ENCODE assay signal across 8 cellular contexts in the genomic region with DNA sequence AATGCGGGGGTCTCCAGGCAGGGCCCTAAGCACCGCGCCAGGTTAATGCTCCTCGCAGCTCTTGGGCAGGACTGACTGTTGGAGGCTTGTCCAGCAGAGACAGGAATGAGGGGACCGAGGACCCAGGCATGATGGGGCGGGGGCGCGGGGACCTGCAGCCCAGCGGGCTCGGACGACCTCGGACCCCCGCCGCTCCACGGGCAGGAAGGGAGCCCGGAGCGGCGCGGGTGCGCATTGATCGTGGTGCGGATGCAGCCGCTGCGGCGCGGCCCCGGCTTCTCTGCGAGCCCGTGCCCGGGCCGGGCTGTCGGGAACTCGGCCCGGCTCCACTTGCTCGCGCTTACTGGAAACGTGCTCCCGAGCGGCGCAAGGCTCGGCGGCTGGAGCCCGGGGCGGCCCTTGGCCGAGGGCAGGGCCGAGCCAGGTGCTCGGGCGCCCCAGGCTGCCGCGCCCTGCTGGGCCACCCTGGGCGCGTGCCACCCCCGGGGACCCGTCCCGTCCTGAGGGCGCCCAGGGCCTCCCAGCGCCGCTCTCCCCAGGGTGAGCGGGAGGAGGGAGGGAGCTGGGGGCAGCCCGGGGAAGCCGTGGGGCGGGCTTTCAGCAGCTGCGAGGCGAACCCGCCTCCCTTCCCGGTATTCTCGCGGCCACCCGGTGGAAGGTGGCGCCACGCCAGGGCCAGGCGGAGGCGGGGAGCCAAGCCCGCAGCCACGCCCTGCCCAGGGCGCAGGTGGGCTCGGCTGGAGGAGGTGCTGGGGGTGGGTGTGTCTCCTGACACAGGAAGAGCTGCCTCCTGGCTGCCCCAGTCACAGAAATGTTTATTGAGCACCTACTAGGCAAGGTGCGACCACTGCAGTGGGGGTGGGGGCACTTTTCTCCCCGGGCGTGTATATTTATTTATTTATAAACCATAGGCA. TPM values are rescaled to one million over a fixed set of nuclear protein-coding genes. Genes with fewer than 3 reads are reported as not detected.
DNase-seq lines count a peak whose midpoint lies in the region; ATAC-seq and TF ChIP-seq lines count a peak whose summit lies in the region.

No MANE protein-coding gene starts in this region.

- H3K79me2 ChIP-seq in PC-9 (ENCODE audit: low read depth) = 0 out of 2 replicates have a peak, but pooled peaks cover 3% of the 10 kb centered on the region

- H3K9me3 ChIP-seq in IMR-90 (ENCODE audit: control insufficient read depth, insufficient read depth, low read length) (no peaks in the 10 kb centered on the region), PC-9 (ENCODE audit: insufficient read depth, low read depth) (no peaks in the 10 kb centered on the region), tibial artery (no peaks in the 10 kb centered on the region)

- peak overlapping the region; percentile 41 for H2BK20ac ChIP-seq in IMR-90 (ENCODE audit: low read depth, low read length)

- peaks cover 30% of the 10 kb centered on the region for H3K4me1 ChIP-seq in IMR-90 (ENCODE audit: control insufficient read depth, insufficient read depth, low read length)
- H3K4me1 ChIP-seq in PC-9 (replicated peaks; ENCODE audit: insufficient read depth) = peaks cover 41% of the 10 kb centered on the region
- peaks cover 0 to 40% (median 35%) of the 10 kb centered on the region in 4 donors for H3K4me1 ChIP-seq in tibial artery

- H3K4me2 ChIP-seq in IMR-90 (ENCODE audit: low read depth, low read length) = peak overlapping the region; percentile 76
- H3K4me2 ChIP-seq in PC-9 = peak overlapping the region; percentile 88

- TF ChIP-seq RAD21 in IMR-90 (IDR thresholded peaks at IDR 0.05; ENCODE audit: low read length) = no peak

- TF ChIP-seq POLR2A in IMR-90 (IDR thresholded peaks at IDR 0.05; ENCODE audit: low read depth, low read length) = 0 out of 2 replicates have a peak, but pooled peaks have one; percentile 28

- peak overlapping the region; percentile 61 to 63; a peak in 2 of 4 replicates for H4K8ac ChIP-seq in IMR-90 (ENCODE audit: low read depth in 2 of 2, low read length in 2 of 2)

- H3K4ac ChIP-seq in IMR-90 (ENCODE audit: low read depth, low read length) = peak overlapping the region; percentile 71

- 0 out of 2 replicates have a peak overlapping the region, but pooled peaks have one; percentile 47 for H3K14ac ChIP-seq in IMR-90 (replicated peaks; ENCODE audit: low read depth, low read length)

- ATAC-seq in IMR-90 (ENCODE audit: low read depth) (peak; percentile 71), HG02870 (IDR thresholded peaks at IDR 0.05; ENCODE audit: unreplicated experiment) (no peak)

- peak overlapping the region; percentile 47; the same call in 1 of the 2 replicates for H3K23ac ChIP-seq in IMR-90 (ENCODE audit: low read depth, low read length)

- H3K27ac Mint-ChIP-seq in osteocyte (ENCODE audit: unreplicated experiment) = peak overlapping the region; percentile 98

- peak overlapping the region; percentile 67 for H2BK5ac ChIP-seq in IMR-90 (ENCODE audit: low read depth, low read length, poor library complexity, severe bottlenecking)

- H2BK120ac ChIP-seq in IMR-90 (ENCODE audit: low read depth, low read length) = peak overlapping the region; percentile 47

- peaks cover 56% of the 10 kb centered on the region for H3K4me1 Mint-ChIP-seq in osteocyte (ENCODE audit: unreplicated experiment)

- H3F3A ChIP-seq in PC-9 (ENCODE audit: insufficient read depth, low read depth) = peaks cover 26% of the 10 kb centered on the region; the same call in 1 of the 2 replicates

- H3K79me1 ChIP-seq in IMR-90 (ENCODE audit: low read depth in 1 of 2, low read length in 2 of 2) = peaks cover 0 to 14% of the 10 kb centered on the region in 2 experiments; a peak in 2 of 4 replicates

- peak overlapping the region; percentile 80; the same call in 1 of the 3 replicates for H2BK15ac ChIP-seq in IMR-90 (ENCODE audit: low read depth, low read length)

- no peaks in the 10 kb centered on the region for H3K9me2 ChIP-seq in PC-9 (ENCODE audit: insufficient read depth)

- H3K9me1 ChIP-seq in IMR-90 (ENCODE audit: insufficient read depth, low read length) = peaks cover 15% of the 10 kb centered on the region

- H2AFZ ChIP-seq in IMR-90 (replicated peaks; ENCODE audit: low read length, poor library complexity) = peak overlapping the region; percentile 90
- H2AFZ ChIP-seq in PC-9 = peak overlapping the region; percentile 66; the same call in 1 of the 2 replicates

- no TSS peak for BruUV-seq in IMR-90 (replicated peaks; lab: Mats Ljungman, UMichigan)
- no TSS peak for BruUV-seq in PC-9 (replicated peaks; lab: Mats Ljungman, UMichigan)

- peak overlapping the region; percentile 58 for H2AK9ac ChIP-seq in IMR-90 (replicated peaks; ENCODE audit: low read depth, low read length, poor library complexity)

- no peak overlapping the region for H3K56ac ChIP-seq in IMR-90 (ENCODE audit: extremely low read depth, insufficient read depth, low read length)

- intact Hi-C loops in IMR-90 (cut with micrococcal nuclease) = loop anchor here (2.0 kb wide), 1 partner anchor 47 kb away; a partner anchor contains a TSS
- intact Hi-C loops in PC-9 (cut with micrococcal nuclease; ENCODE audit: unreplicated experiment) = loop anchor here (2.0 to 10.0 kb wide), 2 partner anchors 63 to 1579 kb away; a partner anchor contains a TSS
- intact Hi-C loops in tibial artery (cut with DNase I; ENCODE audit: low total_unique reads) = no loop called here

- H3K36me3 ChIP-seq in IMR-90 (ENCODE audit: control insufficient read depth, insufficient read depth, low read length) = no peaks in the 10 kb centered on the region
- H3K36me3 ChIP-seq in PC-9 (ENCODE audit: low read depth) = no peaks in the 10 kb centered on the region
- H3K36me3 ChIP-seq in tibial artery = no peaks in the 10 kb centered on the region

- peak overlapping the region; percentile 76; the same call in 1 of the 2 replicates for H2AK5ac ChIP-seq in IMR-90 (ENCODE audit: low read depth, low read length)

- 4% methylated on average over 25 of the region's 80 CpGs; no CpG with 5 or more reads in 1 of the 2 experiments for WGBS in IMR-90 (ENCODE audit: extremely low coverage in 2 of 2, insufficient read length in 1 of 2), 2 experiments

- H4K20me1 ChIP-seq in IMR-90 (ENCODE audit: insufficient read depth, low read length) (no peaks in the 10 kb centered on the region; the same call in 1 of the 2 replicates), PC-9 (ENCODE audit: insufficient read depth) (no peaks in the 10 kb centered on the region)

- peak overlapping the region; percentile 68 for H4K91ac ChIP-seq in IMR-90 (ENCODE audit: insufficient read depth, low read depth, low read length)

- no peak overlapping the region for H3K9ac ChIP-seq in IMR-90 (ENCODE audit: low read depth, low read length)

- CTCF ChIA-PET in IMR-90 (lab: Yijun Ruan, JAX) (no interaction called here), PC-9 (lab: Charles Lee) (interaction anchor here (0.6 to 1.1 kb wide), 3 partner anchors 22 to 42 kb away, joined by 3 to 11 read pairs (median 3); no protein-coding TSS in a partner anchor)

- TF ChIP-seq CTCF in IMR-90 (conservative IDR thresholded peaks at IDR 0.05; ENCODE audit: low read depth, low read length) = no peak
- no peak for TF ChIP-seq CTCF in PC-9 (conservative IDR thresholded peaks at IDR 0.05)
- TF ChIP-seq CTCF in foreskin fibroblast (IDR thresholded peaks at IDR 0.05; ENCODE audit: low read depth, low read length) = no peak
- TF ChIP-seq CTCF in osteocyte (IDR thresholded peaks at IDR 0.05) = no peak
- no peak for TF ChIP-seq CTCF in tibial artery (IDR thresholded peaks at IDR 0.05)

- H3K18ac ChIP-seq in IMR-90 (ENCODE audit: low read depth, low read length) = peak overlapping the region; percentile 33; the same call in 1 of the 2 replicates

- in situ Hi-C loops in IMR-90 (cut with MboI; ENCODE audit: low sequenced_read_pairs) = no loop called here

- dilution Hi-C loops in IMR-90 (cut with HindIII; ENCODE audit: low sequenced_read_pairs, unreplicated experiment) = no loop called here

- no peak overlapping the region for H4K5ac ChIP-seq in IMR-90 (ENCODE audit: low read depth, low read length)

- H3K9me3 Mint-ChIP-seq in osteocyte (ENCODE audit: unreplicated experiment) = no peaks in the 10 kb centered on the region

- H3K4me3 ChIP-seq in IMR-90 (ENCODE audit: insufficient read depth, low read depth, low read length) (peak overlapping the region; percentile 44), PC-9 (peak overlapping the region; percentile 51; the same call in 1 of the 2 replicates), foreskin fibroblast (ENCODE audit: low read depth in 1 of 2, low read length in 2 of 2) (peak overlapping the region; percentile 28 to 34), tibial artery (peak overlapping the region; percentile 41 to 67)

- peak overlapping the region; percentile 51 for H3K4me3 Mint-ChIP-seq in osteocyte (ENCODE audit: unreplicated experiment)

- no peaks in the 10 kb centered on the region for H3K27me3 Mint-ChIP-seq in osteocyte (ENCODE audit: unreplicated experiment)

- DNase-seq in Daoy (ENCODE audit: low read depth) (peak; percentile 92), IMR-90 (peak; percentile 59), PC-9 (peak; percentile 75 to 98), foreskin fibroblast (peak; percentile 79 to 91), osteocyte (ENCODE audit: extremely low spot score, unreplicated experiment) (peak; percentile 89), tibial artery (peak; percentile 49 to 85)
- DNase-seq in activated T-helper 9 cell treated with anti-CD3 and anti-CD28 coated beads, Interleukin-2, amount 50 U/mL, for 16 hours (ENCODE audit: low read depth) = peak; percentile 48

- POLR2A ChIA-PET in IMR-90 (lab: Charles Lee; ENCODE audit: unreplicated experiment) = no interaction called here
- POLR2A ChIA-PET in PC-9 (lab: Charles Lee; ENCODE audit: unreplicated experiment) = interaction anchor here (0.5 to 1.1 kb wide), 4 partner anchors 21 to 560 kb away, joined by 5 to 7 read pairs (median 5); no protein-coding TSS in a partner anchor

- H3K27me3 ChIP-seq in IMR-90 (ENCODE audit: control insufficient read depth, insufficient read depth, low read length) (no peaks in the 10 kb centered on the region), PC-9 (ENCODE audit: insufficient read depth, low read depth) (no peaks in the 10 kb centered on the region), tibial artery (peaks cover 0 to 10% of the 10 kb centered on the region in 2 donors)

- H3K27ac ChIP-seq in IMR-90 (ENCODE audit: insufficient read depth, low read length) (peak overlapping the region; percentile 46), PC-9 (peak overlapping the region; percentile 95), tibial artery (peak overlapping the region; percentile 70)

- H3K36me3 Mint-ChIP-seq in osteocyte (ENCODE audit: unreplicated experiment) = no peaks in the 10 kb centered on the region

TF ChIP-seq in IMR-90, 13 proteins besides CTCF, POLR2A, EP300 and RAD21 (continues in another document):
- no peak for TF ChIP-seq MAFK (IDR thresholded peaks at IDR 0.05; ENCODE audit: low read depth, low read length)
- no peak for TF ChIP-seq BHLHE40 (IDR thresholded peaks at IDR 0.05; ENCODE audit: low read depth, low read length)

RNA-seq across cellular contexts. Expression of a gene that starts 45.9 kb away (rescaled TPM):
- 25.3 and 27.9 TPM in 2 replicates for total RNA-seq in Daoy (2014; rRNA removed; shearing (Covaris generic))
- 19.7 and 19.9 TPM in 2 replicates for total RNA-seq in IMR-90 (2012; rRNA removed)
- polyA plus RNA-seq in IMR-90 (2012; rRNA removed) = 18.3 and 19.2 TPM in 2 replicates
- 29.0 and 102 TPM in 2 replicates for polyA plus RNA-seq in IMR-90 (2012; cell fraction: cytosol; rRNA removed)
- 163 and 202 TPM in 2 replicates for polyA plus RNA-seq in IMR-90 (2012; cell fraction: nucleus; rRNA removed; ENCODE audit: low replicate concordance)
- 20.7 and 21.7 TPM in 2 replicates for total RNA-seq in PC-9 (2021)
- total RNA-seq in osteocyte = 79.1 and 86.4 TPM in 2 replicates
